Comparison of ENCODE assay signal across 30 cellular contexts in genomic region chr11:86108146-86108545, GRCh38.
"Had no signal": no experiment of that assay in that cellular context is flagged by ENCODE, and none has a peak within 500 bp of the region (broad histone marks: within the 10 kb centered on the region; RNA-seq: fewer than 3 reads in every experiment).

No MANE protein-coding gene starts in this region.

- H3K79me2 ChIP-seq: hepatocyte had no signal

- H3K27me3 ChIP-seq: hepatocyte, pancreas, tibial nerve had no signal

- H3K4me3 Mint-ChIP-seq: activated CD4-positive, alpha-beta T cell treated with anti-CD3 and anti-CD28 coated beads for 36 hours; activated CD8-positive, alpha-beta memory T cell treated with anti-CD3 and anti-CD28 coated beads, Interleukin-2, amount 10 ng/mL, durations not matched to agents 7 days and 5 days; activated CD8-positive, alpha-beta T cell treated with anti-CD3 and anti-CD28 coated beads, Interleukin-2, amount 10 ng/mL, durations not matched to agents 7 days and 5 days; activated naive CD4-positive, alpha-beta T cell treated with anti-CD3 and anti-CD28 coated beads for 36 hours; activated naive CD8-positive, alpha-beta T cell treated with anti-CD3 and anti-CD28 coated beads, Interleukin-2, amount 50 U/mL, for 24 hours; activated T-helper 1 cell treated with anti-CD3 and anti-CD28 coated beads, Interleukin-12 subunit alpha, Interleukin-12 subunit beta, Interleukin-2, Interleukin-4 antibody, amounts not matched to agents 30 ng/mL and 10 ng/mL and 1 ng/mL, durations not matched to agents 14 hours and 24 hours and 36 hours; central memory CD8-positive, alpha-beta T cell; memory B cell; naive thymus-derived CD4-positive, alpha-beta T cell; T-helper 1 cell treated with Interleukin-12 subunit alpha and Interleukin-12 subunit beta and Interleukin-4 antibody, amounts not matched to agents 30 μg/mL and 1 μg/mL, for 36 hours; WTC11 had no signal

- H3K4me1 Mint-ChIP-seq: activated CD8-positive, alpha-beta memory T cell treated with anti-CD3 and anti-CD28 coated beads, Interleukin-2, amount 10 ng/mL, durations not matched to agents 7 days and 5 days; activated naive CD8-positive, alpha-beta T cell treated with anti-CD3 and anti-CD28 coated beads, Interleukin-2, amount 50 U/mL, for 24 hours; WTC11 had no signal

- H2AFZ ChIP-seq: hepatocyte had no signal

- H3K9me3 Mint-ChIP-seq: activated naive CD4-positive, alpha-beta T cell treated with anti-CD3 and anti-CD28 coated beads for 36 hours; activated T-helper 1 cell treated with anti-CD3 and anti-CD28 coated beads, Interleukin-12 subunit alpha, Interleukin-12 subunit beta, Interleukin-2, Interleukin-4 antibody, amounts not matched to agents 30 ng/mL and 10 ng/mL and 1 ng/mL, durations not matched to agents 14 hours and 24 hours and 36 hours; central memory CD8-positive, alpha-beta T cell; memory B cell; T-helper 1 cell treated with Interleukin-12 subunit alpha and Interleukin-12 subunit beta and Interleukin-4 antibody, amounts not matched to agents 30 μg/mL and 1 μg/mL, for 36 hours had no signal

- H3K27ac Mint-ChIP-seq: activated CD4-positive, alpha-beta T cell treated with anti-CD3 and anti-CD28 coated beads for 36 hours; activated CD8-positive, alpha-beta memory T cell treated with anti-CD3 and anti-CD28 coated beads, Interleukin-2, amount 10 ng/mL, durations not matched to agents 7 days and 5 days; activated CD8-positive, alpha-beta T cell treated with anti-CD3 and anti-CD28 coated beads, Interleukin-2, amount 10 ng/mL, durations not matched to agents 7 days and 5 days; activated naive CD4-positive, alpha-beta T cell treated with anti-CD3 and anti-CD28 coated beads for 36 hours; activated naive CD8-positive, alpha-beta T cell treated with anti-CD3 and anti-CD28 coated beads, Interleukin-2, amount 50 U/mL, for 24 hours; activated T-helper 1 cell treated with anti-CD3 and anti-CD28 coated beads, Interleukin-12 subunit alpha, Interleukin-12 subunit beta, Interleukin-2, Interleukin-4 antibody, amounts not matched to agents 30 ng/mL and 10 ng/mL and 1 ng/mL, durations not matched to agents 14 hours and 24 hours and 36 hours; naive thymus-derived CD4-positive, alpha-beta T cell; T-helper 1 cell treated with Interleukin-12 subunit alpha and Interleukin-12 subunit beta and Interleukin-4 antibody, amounts not matched to agents 30 μg/mL and 1 μg/mL, for 36 hours; WTC11 had no signal

- DNase-seq: activated CD4-positive, alpha-beta T cell treated with anti-CD3 and anti-CD28 coated beads for 36 hours; activated CD8-positive, alpha-beta memory T cell treated with anti-CD3 and anti-CD28 coated beads, Interleukin-2, amount 10 ng/mL, durations not matched to agents 7 days and 5 days; activated CD8-positive, alpha-beta T cell treated with anti-CD3 and anti-CD28 coated beads, Interleukin-2, amount 10 ng/mL, durations not matched to agents 7 days and 5 days; activated effector memory CD4-positive, alpha-beta T cell treated with anti-CD3 and anti-CD28 coated beads, Interleukin-2, amount 50 U/mL, for 16 hours; activated naive CD4-positive, alpha-beta T cell treated with anti-CD3 and anti-CD28 coated beads for 36 hours; activated naive CD8-positive, alpha-beta T cell treated with anti-CD3 and anti-CD28 coated beads, Interleukin-2, amount 50 U/mL, for 24 hours; activated T-cell treated with anti-CD3 and anti-CD28 coated beads for 4 hours; amygdala; effector CD8-positive, alpha-beta T cell; left cardiac atrium; midbrain; naive thymus-derived CD4-positive, alpha-beta T cell; nucleus accumbens; pancreas; right cardiac atrium; stimulated activated CD4-positive, alpha-beta T cell treated with anti-CD3 and anti-CD28 coated beads, Interleukin-15, amount 100 ng/mL, for 24 hours; stimulated activated CD4-positive, alpha-beta T cell treated with anti-CD3 and anti-CD28 coated beads, Interleukin-2, amount 100 ng/mL, for 24 hours; stimulated activated naive CD4-positive, alpha-beta T cell treated with Interleukin-2 at 50 U/mL for 16 hours; SW 1271; T1000 had no signal

- H3K27me3 Mint-ChIP-seq: activated CD8-positive, alpha-beta memory T cell treated with anti-CD3 and anti-CD28 coated beads, Interleukin-2, amount 10 ng/mL, durations not matched to agents 7 days and 5 days; activated naive CD8-positive, alpha-beta T cell treated with anti-CD3 and anti-CD28 coated beads, Interleukin-2, amount 50 U/mL, for 24 hours; central memory CD8-positive, alpha-beta T cell; memory B cell had no signal

- H3K4me1 ChIP-seq: pancreas, tibial nerve had no signal

- FAIRE-seq: endometrium, frontal cortex, keratinocyte, pancreas had no signal

- ATAC-seq: activated CD4-positive, alpha-beta T cell treated with anti-CD3 and anti-CD28 coated beads for 36 hours; activated CD8-positive, alpha-beta memory T cell treated with anti-CD3 and anti-CD28 coated beads, Interleukin-2, amount 10 ng/mL, durations not matched to agents 7 days and 5 days; activated CD8-positive, alpha-beta T cell treated with anti-CD3 and anti-CD28 coated beads, Interleukin-2, amount 10 ng/mL, durations not matched to agents 7 days and 5 days; activated naive CD8-positive, alpha-beta T cell treated with anti-CD3 and anti-CD28 coated beads, Interleukin-2, amount 50 U/mL, for 24 hours; left cardiac atrium; naive thymus-derived CD4-positive, alpha-beta T cell; pancreas; right cardiac atrium; WTC11 had no signal

- H3K4me3 ChIP-seq: hepatocyte, pancreas, tibial nerve had no signal

- H3K36me3 Mint-ChIP-seq: activated CD8-positive, alpha-beta memory T cell treated with anti-CD3 and anti-CD28 coated beads, Interleukin-2, amount 10 ng/mL, durations not matched to agents 7 days and 5 days; memory B cell had no signal

- H3K9me3 ChIP-seq: pancreas, tibial nerve had no signal

- H3K27ac ChIP-seq: hepatocyte, pancreas, tibial nerve had no signal

- H3K4me2 ChIP-seq: hepatocyte had no signal

- H3K36me3 ChIP-seq: pancreas, tibial nerve had no signal
